2 cellular contexts compared by ENCODE assay signal in genomic region chr11:59196777-59197176, GRCh38.
TF ChIP-seq lines count a peak whose summit lies in the region.

No MANE protein-coding gene starts in this region.

TF ChIP-seq in IMR-90, 13 proteins besides CTCF, POLR2A, EP300 and RAD21:
- TF ChIP-seq CEBPB (IDR thresholded peaks at IDR 0.05; ENCODE audit: low read depth, low read length) (peak; percentile 41; the same call in 1 of the 2 replicates), RCOR1 (IDR thresholded peaks at IDR 0.05; ENCODE audit: insufficient replicate concordance, low read length) (no peak), MAFK (IDR thresholded peaks at IDR 0.05; ENCODE audit: low read depth, low read length) (no peak), USF2 (IDR thresholded peaks at IDR 0.05; ENCODE audit: low read depth, low read length) (no peak), FOS (IDR thresholded peaks at IDR 0.05; ENCODE audit: low read depth, low read length) (no peak)

TF ChIP-seq in K562, 482 proteins besides CTCF, POLR2A, EP300 and RAD21:
- TF ChIP-seq PHF8 (IDR thresholded peaks at IDR 0.05; ENCODE audit: borderline replicate concordance, low read length) (no peak), ATF3 (IDR thresholded peaks at IDR 0.05) (peak; percentile 21; the same call in 1 of the 2 replicates), ATF3 (CRISPR knock-in tag; conservative IDR thresholded peaks at IDR 0.05) (no peak), DIDO1 (tag; IDR thresholded peaks at IDR 0.05; ENCODE audit: low read depth) (no peak), CEBPG (CRISPR knock-in tag; IDR thresholded peaks at IDR 0.05) (no peak), CEBPG (tag; conservative IDR thresholded peaks at IDR 0.05 in 1 of 2, IDR thresholded peaks at IDR 0.05 in 1 of 2) (peak; percentile 39 to 61; a peak in 3 of 4 replicates), DNMT1 (IDR thresholded peaks at IDR 0.05) (no peak), ZNF77 (CRISPR knock-in tag; IDR thresholded peaks at IDR 0.05) (no peak), ZKSCAN3 (CRISPR knock-in tag; IDR thresholded peaks at IDR 0.05) (no peak), TRIM24 (IDR thresholded peaks at IDR 0.05) (peak; percentile 32 to 48; a peak in 2 of 4 replicates), HMG20B (CRISPR knock-in tag; IDR thresholded peaks at IDR 0.05) (no peak), SP2 (IDR thresholded peaks at IDR 0.05; ENCODE audit: extremely low read depth, low read depth, low read length, poor library complexity, severe bottlenecking) (no peak), ZNF644 (tag; IDR thresholded peaks at IDR 0.05; ENCODE audit: low read depth) (no peak), CEBPB (tag; IDR thresholded peaks at IDR 0.05) (0 out of 2 replicates have a peak, but pooled peaks have one; percentile 46)
